Comparison of ENCODE assay signal across 28 cellular contexts in genomic region chr13:64078025-64078424, GRCh38.
DNase-seq lines count a peak whose midpoint lies in the region; TF ChIP-seq lines count a peak whose summit lies in the region.
"Had no signal": no experiment of that assay in that cellular context is flagged by ENCODE, and none has a peak within 500 bp of the region (broad histone marks: within the 10 kb centered on the region; RNA-seq: fewer than 3 reads in every experiment).

No MANE protein-coding gene starts in this region.

- H3K4me1 ChIP-seq in effector memory CD4-positive, alpha-beta T cell (ENCODE audit: control insufficient read depth, insufficient read depth, low read length, poor library complexity, severe bottlenecking), result no peaks in the 10 kb centered on the region
- H3K4me1 ChIP-seq: esophagus muscularis mucosa, gastrocnemius medialis, spleen, suprapubic skin, uterus had no signal

- no peaks in the 10 kb centered on the region for H3K27me3 ChIP-seq in effector memory CD4-positive, alpha-beta T cell (replicated peaks; ENCODE audit: control insufficient read depth, insufficient read depth, low read length, poor library complexity, severe bottlenecking)
- H3K27me3 ChIP-seq: esophagus muscularis mucosa, gastrocnemius medialis, spleen, suprapubic skin, uterus had no signal

- no peaks in the 10 kb centered on the region for H3K4me1 Mint-ChIP-seq in chondrocyte (ENCODE audit: low read depth)
- no peaks in the 10 kb centered on the region for H3K4me1 Mint-ChIP-seq in activated T-helper 1 cell treated with anti-CD3 and anti-CD28 coated beads, Interleukin-12 subunit alpha, Interleukin-12 subunit beta, Interleukin-2, Interleukin-4 antibody, amounts not matched to agents 30 ng/mL and 10 ng/mL and 1 ng/mL, durations not matched to agents 14 hours and 24 hours and 36 hours (ENCODE audit: low read depth)
- H3K4me1 Mint-ChIP-seq: activated CD4-positive, alpha-beta T cell treated with anti-CD3 and anti-CD28 coated beads, Interleukin-2, amount 10 ng/mL, durations not matched to agents 24 days and 14 days; activated naive CD4-positive, alpha-beta T cell treated with anti-CD3 and anti-CD28 coated beads, Interleukin-2, amount 50 U/mL, for 24 hours; endodermal cell; natural killer cell; stimulated activated effector memory CD8-positive, alpha-beta T cell treated with anti-CD3 and anti-CD28 coated beads, Interleukin-12 subunit alpha, Interleukin-12 subunit beta, amount 100 ng/mL, for 72 hours had no signal

- H3K36me3 ChIP-seq in effector memory CD4-positive, alpha-beta T cell (ENCODE audit: control insufficient read depth, insufficient read depth, low read length), result no peaks in the 10 kb centered on the region
- H3K36me3 ChIP-seq: esophagus muscularis mucosa, gastrocnemius medialis, spleen, suprapubic skin, uterus had no signal

- H3K27me3 Mint-ChIP-seq in chondrocyte (ENCODE audit: low read depth), result no peaks in the 10 kb centered on the region
- no peaks in the 10 kb centered on the region for H3K27me3 Mint-ChIP-seq in activated T-helper 1 cell treated with anti-CD3 and anti-CD28 coated beads, Interleukin-12 subunit alpha, Interleukin-12 subunit beta, Interleukin-2, Interleukin-4 antibody, amounts not matched to agents 30 ng/mL and 10 ng/mL and 1 ng/mL, durations not matched to agents 14 hours and 24 hours and 36 hours (ENCODE audit: insufficient read depth)
- H3K27me3 Mint-ChIP-seq: activated CD4-positive, alpha-beta T cell treated with anti-CD3 and anti-CD28 coated beads, Interleukin-2, amount 10 ng/mL, durations not matched to agents 24 days and 14 days; activated naive CD4-positive, alpha-beta T cell treated with anti-CD3 and anti-CD28 coated beads, Interleukin-2, amount 50 U/mL, for 24 hours had no signal

- no peaks in the 10 kb centered on the region for H3K36me3 Mint-ChIP-seq in chondrocyte (ENCODE audit: low read depth)
- no peaks in the 10 kb centered on the region for H3K36me3 Mint-ChIP-seq in activated T-helper 1 cell treated with anti-CD3 and anti-CD28 coated beads, Interleukin-12 subunit alpha, Interleukin-12 subunit beta, Interleukin-2, Interleukin-4 antibody, amounts not matched to agents 30 ng/mL and 10 ng/mL and 1 ng/mL, durations not matched to agents 14 hours and 24 hours and 36 hours (ENCODE audit: low read depth)
- H3K36me3 Mint-ChIP-seq: activated naive CD4-positive, alpha-beta T cell treated with anti-CD3 and anti-CD28 coated beads, Interleukin-2, amount 50 U/mL, for 24 hours; natural killer cell; stimulated activated effector memory CD8-positive, alpha-beta T cell treated with anti-CD3 and anti-CD28 coated beads, Interleukin-12 subunit alpha, Interleukin-12 subunit beta, amount 100 ng/mL, for 72 hours had no signal

- intact Hi-C loops in activated T-helper 1 cell treated with anti-CD3 and anti-CD28 coated beads, Interleukin-12 subunit alpha, Interleukin-12 subunit beta, Interleukin-2, Interleukin-4 antibody, amounts not matched to agents 30 ng/mL and 10 ng/mL and 1 ng/mL, durations not matched to agents 14 hours and 24 hours and 36 hours (cut with micrococcal nuclease), result no loop called here

- H3K9me3 ChIP-seq in effector memory CD4-positive, alpha-beta T cell (ENCODE audit: control insufficient read depth, low read length), result no peaks in the 10 kb centered on the region
- H3K9me3 ChIP-seq: gastrocnemius medialis, suprapubic skin, uterus had no signal

- no peak overlapping the region for H3K4me3 Mint-ChIP-seq in chondrocyte (ENCODE audit: unreplicated experiment)
- H3K4me3 Mint-ChIP-seq in activated T-helper 1 cell treated with anti-CD3 and anti-CD28 coated beads, Interleukin-12 subunit alpha, Interleukin-12 subunit beta, Interleukin-2, Interleukin-4 antibody, amounts not matched to agents 30 ng/mL and 10 ng/mL and 1 ng/mL, durations not matched to agents 14 hours and 24 hours and 36 hours, result no peak overlapping the region
- H3K4me3 Mint-ChIP-seq: activated CD4-positive, alpha-beta T cell treated with anti-CD3 and anti-CD28 coated beads, Interleukin-2, amount 10 ng/mL, durations not matched to agents 24 days and 14 days; activated naive CD4-positive, alpha-beta T cell treated with anti-CD3 and anti-CD28 coated beads, Interleukin-2, amount 50 U/mL, for 24 hours; endodermal cell; natural killer cell; stimulated activated effector memory CD8-positive, alpha-beta T cell treated with anti-CD3 and anti-CD28 coated beads, Interleukin-12 subunit alpha, Interleukin-12 subunit beta, amount 100 ng/mL, for 72 hours had no signal

- TF ChIP-seq CTCF in GM13976 (IDR thresholded peaks at IDR 0.05; ENCODE audit: borderline replicate concordance, control extremely low read depth, extremely low read depth, insufficient read depth, missing control alignments) (no peak), chondrocyte (IDR thresholded peaks at IDR 0.05) (no peak)

- peak; percentile 1 for DNase-seq in GM13976 (ENCODE audit: low spot score)
- peak; percentile 100 for DNase-seq in NCI-H1105 treated with DMSO at 0.1 percent for 48 hours (lab: John Stamatoyannopoulos, UW)
- peak; percentile 87 for DNase-seq in RPMI8226
- DNase-seq in chondrocyte (ENCODE audit: low spot score), result peak; percentile 39
- DNase-seq in effector memory CD4-positive, alpha-beta T cell, result no peak
- no peak for DNase-seq in activated T-helper 1 cell treated with anti-CD3 and anti-CD28 coated beads, Interleukin-12 subunit alpha, Interleukin-12 subunit beta, Interleukin-2, Interleukin-4 antibody, amounts not matched to agents 30 ng/mL and 10 ng/mL and 1 ng/mL, durations not matched to agents 14 hours and 24 hours and 36 hours (ENCODE audit: low spot score)
- DNase-seq in SKM-1 treated with dmso at 0.1 percent for 144 hours (lab: John Stamatoyannopoulos, UW; ENCODE audit: unreplicated experiment), result no peak
- DNase-seq: activated CD4-positive, alpha-beta T cell treated with anti-CD3 and anti-CD28 coated beads, Interleukin-2, amount 10 ng/mL, durations not matched to agents 24 days and 14 days; C1 segment of cervical spinal cord; Calu3; gastrocnemius medialis; midbrain; natural killer cell; NCI-H2029; NCI-H2227 treated with DMSO at 0.1 percent for 48 hours; NCI-H82; retina; spleen; stimulated activated CD4-positive, alpha-beta T cell treated with anti-CD3 and anti-CD28 coated beads, Interleukin-2, amount 100 ng/mL, for 48 hours; uterus had no signal

- peaks cover 6% of the 10 kb centered on the region for H3K9me3 Mint-ChIP-seq in chondrocyte (ENCODE audit: low read depth)
- H3K9me3 Mint-ChIP-seq in activated T-helper 1 cell treated with anti-CD3 and anti-CD28 coated beads, Interleukin-12 subunit alpha, Interleukin-12 subunit beta, Interleukin-2, Interleukin-4 antibody, amounts not matched to agents 30 ng/mL and 10 ng/mL and 1 ng/mL, durations not matched to agents 14 hours and 24 hours and 36 hours, result no peaks in the 10 kb centered on the region
- H3K9me3 Mint-ChIP-seq: activated CD4-positive, alpha-beta T cell treated with anti-CD3 and anti-CD28 coated beads, Interleukin-2, amount 10 ng/mL, durations not matched to agents 24 days and 14 days had no signal

- no peak overlapping the region for H3K27ac ChIP-seq in effector memory CD4-positive, alpha-beta T cell (ENCODE audit: insufficient read depth, low read length, poor library complexity, severe bottlenecking)
- H3K27ac ChIP-seq: coronary artery, esophagus muscularis mucosa, gastrocnemius medialis, HL-60, spleen, suprapubic skin, uterus, VCaP had no signal

- no peak overlapping the region for H3K4me3 ChIP-seq in effector memory CD4-positive, alpha-beta T cell (ENCODE audit: insufficient read depth, low read depth, low read length, poor library complexity, severe bottlenecking)
- H3K4me3 ChIP-seq: coronary artery, esophagus muscularis mucosa, gastrocnemius medialis, spleen, suprapubic skin, uterus had no signal

- in situ Hi-C loops in GM13976 (cut with MboI; ENCODE audit: low sequenced_read_pairs, unreplicated experiment), result no loop called here

- no peak overlapping the region for H3K27ac Mint-ChIP-seq in chondrocyte (ENCODE audit: unreplicated experiment)
- H3K27ac Mint-ChIP-seq in activated T-helper 1 cell treated with anti-CD3 and anti-CD28 coated beads, Interleukin-12 subunit alpha, Interleukin-12 subunit beta, Interleukin-2, Interleukin-4 antibody, amounts not matched to agents 30 ng/mL and 10 ng/mL and 1 ng/mL, durations not matched to agents 14 hours and 24 hours and 36 hours, result no peak overlapping the region
- H3K27ac Mint-ChIP-seq: activated CD4-positive, alpha-beta T cell treated with anti-CD3 and anti-CD28 coated beads, Interleukin-2, amount 10 ng/mL, durations not matched to agents 24 days and 14 days; activated naive CD4-positive, alpha-beta T cell treated with anti-CD3 and anti-CD28 coated beads, Interleukin-2, amount 50 U/mL, for 24 hours; endodermal cell; natural killer cell; stimulated activated effector memory CD8-positive, alpha-beta T cell treated with anti-CD3 and anti-CD28 coated beads, Interleukin-12 subunit alpha, Interleukin-12 subunit beta, amount 100 ng/mL, for 72 hours had no signal

Comparison
In these comparisons a context has a peak if more than half of its experiments do, and no peak if none do; other contexts are left out.
1. DNase-seq: peak in GM13976 (single experiment), NCI-H1105 treated with DMSO at 0.1 percent for 48 hours (single experiment), RPMI8226 (single experiment) and chondrocyte (single experiment); none in effector memory CD4-positive, alpha-beta T cell (0 of 3), activated T-helper 1 cell treated with anti-CD3 and anti-CD28 coated beads, Interleukin-12 subunit alpha, Interleukin-12 subunit beta, Interleukin-2, Interleukin-4 antibody, amounts not matched to agents 30 ng/mL and 10 ng/mL and 1 ng/mL, durations not matched to agents 14 hours and 24 hours and 36 hours (single experiment) and SKM-1 treated with dmso at 0.1 percent for 144 hours (single experiment).